25 cellular contexts compared by ENCODE assay signal in the genomic region with DNA sequence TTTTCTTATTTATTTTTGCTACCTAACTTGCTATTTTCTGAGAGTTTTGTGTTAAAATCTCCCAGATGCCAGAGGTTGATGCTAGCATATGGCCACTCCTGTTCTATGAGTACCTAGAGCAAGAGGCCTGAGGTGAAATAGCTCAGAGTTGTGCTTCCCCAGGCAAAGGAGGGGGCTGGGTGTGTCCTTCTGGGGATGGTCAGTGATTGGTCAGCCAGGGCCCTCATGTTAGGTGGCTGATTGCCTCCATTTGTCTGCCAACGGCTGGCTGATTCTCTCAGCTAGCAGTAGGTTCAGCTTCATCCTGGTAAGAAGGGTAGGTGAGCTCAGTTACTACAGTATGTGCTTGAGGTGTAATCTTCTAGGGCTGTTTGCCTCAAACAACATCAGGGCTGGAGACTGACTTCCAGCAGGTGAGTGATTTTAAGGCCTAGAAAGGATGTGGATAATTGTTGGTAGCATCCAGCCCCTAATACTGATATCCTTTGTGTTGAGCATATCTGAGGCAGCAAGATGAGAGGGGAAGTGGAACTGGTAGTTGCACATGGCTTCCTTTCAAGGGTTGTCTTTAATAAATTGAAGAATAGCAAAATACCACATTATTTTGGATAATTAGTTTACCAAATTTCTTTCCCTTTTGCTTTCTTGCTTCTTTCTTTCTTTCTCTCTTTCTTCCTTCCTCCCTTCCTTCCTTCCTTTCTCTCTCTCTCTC.
"Had no signal": no experiment of that assay in that cellular context is flagged by ENCODE, and none has a peak within 500 bp of the region (broad histone marks: within the 10 kb centered on the region; RNA-seq: fewer than 3 reads in every experiment).

No MANE protein-coding gene starts in this region.

- DNase-seq: activated CD4-positive, alpha-beta memory T cell treated with anti-CD3 and anti-CD28 coated beads for 36 hours; activated CD4-positive, alpha-beta T cell treated with anti-CD3 and anti-CD28 coated beads for 48 hours; activated CD4-positive, CD25-positive, alpha-beta regulatory T cell; activated gamma-delta T cell treated with Interleukin-2 at 50 U/mL for 16 hours; activated T-cell treated with anti-CD3 and anti-CD28 coated beads, Interleukin-2, amount 50 U/mL, for 1 hour; effector memory CD4-positive, alpha-beta T cell; hippocampal formation; left cardiac atrium; pancreas; right cardiac atrium; stimulated activated CD4-positive, alpha-beta T cell treated with anti-CD3 and anti-CD28 coated beads, Interleukin-4, amount 100 ng/mL, for 24 hours; stimulated activated naive CD4-positive, alpha-beta T cell treated with Interleukin-2 at 50 U/mL for 16 hours; T-helper 1 cell; T-helper 9 cell; upper lobe of right lung had no signal

- H3K27me3 ChIP-seq: esophagus muscularis mucosa, neutrophil, pancreas, upper lobe of right lung had no signal

- H3K27ac Mint-ChIP-seq: activated CD4-positive, alpha-beta memory T cell treated with anti-CD3 and anti-CD28 coated beads for 36 hours; activated naive CD8-positive, alpha-beta T cell; nephron had no signal

- H3K4me3 Mint-ChIP-seq: activated CD4-positive, alpha-beta memory T cell treated with anti-CD3 and anti-CD28 coated beads for 36 hours; activated naive CD8-positive, alpha-beta T cell; central memory CD8-positive, alpha-beta T cell; nephron had no signal

- H3K27me3 Mint-ChIP-seq: activated CD4-positive, alpha-beta memory T cell treated with anti-CD3 and anti-CD28 coated beads for 36 hours; activated naive CD8-positive, alpha-beta T cell; central memory CD8-positive, alpha-beta T cell had no signal

- H3K36me3 ChIP-seq: pancreas had no signal

- H3K27ac ChIP-seq: esophagus muscularis mucosa, neutrophil, pancreas, upper lobe of right lung had no signal

- H3K4me1 ChIP-seq: esophagus muscularis mucosa, upper lobe of right lung had no signal

- FAIRE-seq: astrocyte, colon, endothelial cell of umbilical vein, frontal cortex, islet of Langerhans, pancreas had no signal

- H3K9me3 ChIP-seq: esophagus muscularis mucosa, neutrophil, pancreas, upper lobe of right lung had no signal

- ATAC-seq: left cardiac atrium, pancreas, right cardiac atrium, upper lobe of right lung had no signal

- H3K9me3 Mint-ChIP-seq: activated CD4-positive, alpha-beta memory T cell treated with anti-CD3 and anti-CD28 coated beads for 36 hours; central memory CD8-positive, alpha-beta T cell had no signal

- H3K4me3 ChIP-seq: esophagus muscularis mucosa, pancreas, upper lobe of right lung had no signal

- H3K4me1 Mint-ChIP-seq: nephron had no signal
